26 cellular contexts compared by ENCODE assay signal in the genomic region with DNA sequence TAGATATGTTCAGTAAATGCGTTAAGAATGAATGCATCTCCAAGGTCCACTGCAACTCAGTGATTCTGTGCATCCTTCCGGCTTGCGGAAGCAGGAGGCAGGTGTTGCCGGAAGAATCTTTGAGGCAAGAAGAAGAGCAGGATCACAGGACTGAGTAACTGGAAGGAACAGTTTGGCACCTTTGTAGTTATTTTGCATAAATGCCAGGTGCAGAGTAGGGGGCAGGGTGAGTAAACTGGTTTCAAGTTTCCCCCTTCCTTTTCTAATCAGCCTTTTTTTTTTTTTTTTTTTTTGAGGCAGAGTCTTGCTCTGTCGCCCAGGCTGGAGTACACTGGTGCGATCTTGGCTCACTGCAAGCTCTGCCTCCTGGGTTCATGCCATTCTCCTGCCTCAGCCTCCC.
"Had no signal": no experiment of that assay in that cellular context is flagged by ENCODE, and none has a peak within 500 bp of the region (broad histone marks: within the 10 kb centered on the region; RNA-seq: fewer than 3 reads in every experiment).

No MANE protein-coding gene starts in this region.

- H3K36me3 ChIP-seq: brain microvascular endothelial cell, neutrophil, pancreas, right lobe of liver, tibial nerve, uterus had no signal

- H3K27ac ChIP-seq: brain microvascular endothelial cell, dorsolateral prefrontal cortex, neutrophil, pancreas, right lobe of liver, tibial nerve, uterus had no signal

- H3K27me3 ChIP-seq: brain microvascular endothelial cell, right lobe of liver, tibial nerve, uterus had no signal

- H3K9me3 Mint-ChIP-seq: activated CD8-positive, alpha-beta T cell treated with anti-CD3 and anti-CD28 coated beads for 36 hours; activated naive CD4-positive, alpha-beta T cell treated with anti-CD3 and anti-CD28 coated beads, Interleukin-2, amount 10 ng/mL, durations not matched to agents 7 days and 5 days; activated naive CD8-positive, alpha-beta T cell treated with anti-CD3 and anti-CD28 coated beads, Interleukin-2, amount 50 U/mL, for 24 hours; activated T-cell treated with anti-CD3 and anti-CD28 coated beads, Interleukin-2, amount 50 U/mL, for 24 hours; mesothelial cell of epicardium; natural killer cell treated with Interleukin-12 subunit alpha and Interleukin-12 subunit beta and Interleukin-15 and Interleukin-18, amount 100 ng/mL, for 72 hours; stimulated activated naive CD8-positive, alpha-beta T cell treated with anti-CD3 and anti-CD28 coated beads, Interleukin-15, Interleukin-2, amounts not matched to agents 100 ng/mL and 50 ng/mL, for 24 hours had no signal

- DNase-seq: activated CD4-positive, alpha-beta T cell treated with anti-CD3 and anti-CD28 coated beads, Interleukin-2, amount 10 ng/mL, durations not matched to agents 24 days and 14 days; activated CD8-positive, alpha-beta T cell treated with anti-CD3 and anti-CD28 coated beads for 36 hours; activated effector memory CD4-positive, alpha-beta T cell treated with Interleukin-2 at 50 U/mL for 16 hours; activated naive CD4-positive, alpha-beta T cell treated with anti-CD3 and anti-CD28 coated beads, Interleukin-2, amount 10 ng/mL, durations not matched to agents 7 days and 5 days; activated naive CD8-positive, alpha-beta T cell treated with anti-CD3 and anti-CD28 coated beads, Interleukin-2, amount 50 U/mL, for 24 hours; activated T-cell treated with anti-CD3 and anti-CD28 coated beads, Interleukin-2, amount 50 U/mL, for 24 hours; anterior cingulate cortex; brain microvascular endothelial cell; central memory CD4-positive, alpha-beta T cell; dorsolateral prefrontal cortex; foreskin melanocyte; kidney; pancreas; right lobe of liver; small intestine; stimulated activated CD4-positive, alpha-beta T cell treated with anti-CD3 and anti-CD28 coated beads, Interleukin-15, amount 100 ng/mL, for 24 hours; stimulated activated CD4-positive, alpha-beta T cell treated with anti-CD3 and anti-CD28 coated beads, Interleukin-2, amount 100 ng/mL, for 48 hours; uterus had no signal

- H3K27ac Mint-ChIP-seq: activated CD4-positive, alpha-beta T cell treated with anti-CD3 and anti-CD28 coated beads, Interleukin-2, amount 10 ng/mL, durations not matched to agents 24 days and 14 days; activated CD8-positive, alpha-beta T cell treated with anti-CD3 and anti-CD28 coated beads for 36 hours; activated naive CD4-positive, alpha-beta T cell treated with anti-CD3 and anti-CD28 coated beads, Interleukin-2, amount 10 ng/mL, durations not matched to agents 7 days and 5 days; activated naive CD8-positive, alpha-beta T cell treated with anti-CD3 and anti-CD28 coated beads, Interleukin-2, amount 50 U/mL, for 24 hours; activated T-cell treated with anti-CD3 and anti-CD28 coated beads, Interleukin-2, amount 50 U/mL, for 24 hours; endodermal cell; mesothelial cell of epicardium; natural killer cell treated with Interleukin-12 subunit alpha and Interleukin-12 subunit beta and Interleukin-15 and Interleukin-18, amount 100 ng/mL, for 72 hours; stimulated activated naive CD8-positive, alpha-beta T cell treated with anti-CD3 and anti-CD28 coated beads, Interleukin-15, Interleukin-2, amounts not matched to agents 100 ng/mL and 50 ng/mL, for 24 hours had no signal

- H3K4me1 Mint-ChIP-seq: activated CD4-positive, alpha-beta T cell treated with anti-CD3 and anti-CD28 coated beads, Interleukin-2, amount 10 ng/mL, durations not matched to agents 24 days and 14 days; activated naive CD4-positive, alpha-beta T cell treated with anti-CD3 and anti-CD28 coated beads, Interleukin-2, amount 10 ng/mL, durations not matched to agents 7 days and 5 days; activated naive CD8-positive, alpha-beta T cell treated with anti-CD3 and anti-CD28 coated beads, Interleukin-2, amount 50 U/mL, for 24 hours; mesothelial cell of epicardium had no signal

- H3K27me3 Mint-ChIP-seq: activated CD4-positive, alpha-beta T cell treated with anti-CD3 and anti-CD28 coated beads, Interleukin-2, amount 10 ng/mL, durations not matched to agents 24 days and 14 days; stimulated activated naive CD8-positive, alpha-beta T cell treated with anti-CD3 and anti-CD28 coated beads, Interleukin-15, Interleukin-2, amounts not matched to agents 100 ng/mL and 50 ng/mL, for 24 hours had no signal

- H3K9me3 ChIP-seq: neutrophil, pancreas, right lobe of liver, tibial nerve, uterus had no signal

- H3K36me3 Mint-ChIP-seq: activated naive CD4-positive, alpha-beta T cell treated with anti-CD3 and anti-CD28 coated beads, Interleukin-2, amount 10 ng/mL, durations not matched to agents 7 days and 5 days; mesothelial cell of epicardium; natural killer cell treated with Interleukin-12 subunit alpha and Interleukin-12 subunit beta and Interleukin-15 and Interleukin-18, amount 100 ng/mL, for 72 hours had no signal

- H3K4me3 ChIP-seq: dorsolateral prefrontal cortex, lung, pancreas, right lobe of liver, tibial nerve, uterus had no signal

- H3K4me1 ChIP-seq: pancreas, right lobe of liver, tibial nerve, uterus had no signal

- H3K4me3 Mint-ChIP-seq: activated CD4-positive, alpha-beta T cell treated with anti-CD3 and anti-CD28 coated beads, Interleukin-2, amount 10 ng/mL, durations not matched to agents 24 days and 14 days; activated CD8-positive, alpha-beta T cell treated with anti-CD3 and anti-CD28 coated beads for 36 hours; activated naive CD4-positive, alpha-beta T cell treated with anti-CD3 and anti-CD28 coated beads, Interleukin-2, amount 10 ng/mL, durations not matched to agents 7 days and 5 days; activated naive CD8-positive, alpha-beta T cell treated with anti-CD3 and anti-CD28 coated beads, Interleukin-2, amount 50 U/mL, for 24 hours; activated T-cell treated with anti-CD3 and anti-CD28 coated beads, Interleukin-2, amount 50 U/mL, for 24 hours; endodermal cell; mesothelial cell of epicardium; natural killer cell treated with Interleukin-12 subunit alpha and Interleukin-12 subunit beta and Interleukin-15 and Interleukin-18, amount 100 ng/mL, for 72 hours; stimulated activated naive CD8-positive, alpha-beta T cell treated with anti-CD3 and anti-CD28 coated beads, Interleukin-15, Interleukin-2, amounts not matched to agents 100 ng/mL and 50 ng/mL, for 24 hours had no signal

- ATAC-seq: activated CD8-positive, alpha-beta T cell treated with anti-CD3 and anti-CD28 coated beads for 36 hours; activated naive CD8-positive, alpha-beta T cell treated with anti-CD3 and anti-CD28 coated beads, Interleukin-2, amount 50 U/mL, for 24 hours; left lobe of liver; natural killer cell treated with Interleukin-12 subunit alpha and Interleukin-12 subunit beta and Interleukin-15 and Interleukin-18, amount 100 ng/mL, for 72 hours; pancreas; right lobe of liver had no signal
